Comparison of ENCODE assay signal across 17 cellular contexts in the genomic region with DNA sequence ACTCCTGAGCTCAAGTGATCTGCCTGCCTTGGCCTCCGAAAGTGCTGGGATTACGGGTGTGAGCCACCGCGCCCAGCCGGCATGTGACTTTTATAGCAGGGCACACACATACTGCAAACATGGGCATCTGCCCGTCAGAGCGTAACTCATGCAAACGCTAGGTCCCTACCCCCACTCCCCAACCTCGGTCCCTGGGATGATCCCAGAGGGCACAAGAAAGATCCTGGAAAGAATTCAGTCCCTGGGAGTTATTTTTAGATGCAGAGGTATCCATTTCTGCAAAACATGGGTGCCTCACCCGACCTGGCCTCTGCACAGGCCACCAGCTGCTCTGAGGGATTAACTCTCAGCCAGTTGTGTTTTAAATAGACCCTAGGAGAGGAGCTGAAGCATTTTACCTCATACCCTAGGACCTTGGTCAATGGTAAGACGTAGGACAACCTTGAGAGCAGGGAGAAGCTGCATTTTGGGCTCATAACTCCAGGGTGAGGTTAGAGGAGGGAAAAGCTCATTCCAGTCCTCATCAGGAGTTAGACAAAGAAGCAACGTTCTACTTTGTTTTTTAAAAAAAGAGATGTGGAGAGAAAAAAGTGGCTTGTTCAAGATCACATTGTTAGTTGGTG. TPM values are rescaled to one million over a fixed set of nuclear protein-coding genes. Genes with fewer than 3 reads are reported as not detected.
DNase-seq lines count a peak whose midpoint lies in the region; ATAC-seq and TF ChIP-seq lines count a peak whose summit lies in the region.
"Had no signal": no experiment of that assay in that cellular context is flagged by ENCODE, and none has a peak within 500 bp of the region (broad histone marks: within the 10 kb centered on the region; RNA-seq: fewer than 3 reads in every experiment).

No MANE protein-coding gene starts in this region.

- no peaks in the 10 kb centered on the region for H3K27me3 ChIP-seq in colonic mucosa
- no peaks in the 10 kb centered on the region for H3K27me3 ChIP-seq in right cardiac atrium (ENCODE audit: control insufficient read depth, insufficient read depth)
- H3K27me3 ChIP-seq in gastrocnemius medialis = no peaks in the 10 kb centered on the region

- H3K9me3 ChIP-seq in colonic mucosa (no peaks in the 10 kb centered on the region), right cardiac atrium (ENCODE audit: control insufficient read depth, low read length) (no peaks in the 10 kb centered on the region), gastrocnemius medialis (no peaks in the 10 kb centered on the region)

- WGBS in right cardiac atrium = 82% methylated on average over 12 of the region's 12 CpGs

- H3K27ac ChIP-seq in colonic mucosa (no peak overlapping the region), right cardiac atrium (ENCODE audit: low read length) (peak overlapping the region; percentile 8), gastrocnemius medialis (peak overlapping the region; percentile 100)
- H3K27ac ChIP-seq: C4-2B had no signal

- no peaks in the 10 kb centered on the region for H3K36me3 Mint-ChIP-seq in natural killer cell treated with Interleukin-12 subunit alpha and Interleukin-12 subunit beta and Interleukin-15 and Interleukin-18, amount 100 ng/mL, for 72 hours

- in situ Hi-C loops in gastrocnemius medialis (cut with MboI; ENCODE audit: low sequenced_read_pairs in 4 of 4) = no loop called here

- intact Hi-C loops in colonic mucosa (cut with DNase I) = no loop called here
- intact Hi-C loops in right cardiac atrium (cut with DNase I) = no loop called here
- intact Hi-C loops in gastrocnemius medialis (cut with DNase I; ENCODE audit: low total_unique reads) = loop anchor here (1.0 to 5.0 kb wide), 3 partner anchors 59 to 1346 kb away; no protein-coding TSS in a partner anchor

- peaks cover 4% of the 10 kb centered on the region for H3K4me1 ChIP-seq in colonic mucosa
- no peaks in the 10 kb centered on the region for H3K4me1 ChIP-seq in right cardiac atrium (ENCODE audit: control insufficient read depth, insufficient read depth, low read length)
- peaks cover 44 to 52% of the 10 kb centered on the region in 2 donors for H3K4me1 ChIP-seq in gastrocnemius medialis

- ATAC-seq in right cardiac atrium (peak; percentile 39 to 56), gastrocnemius medialis (peak; percentile 87), HG03460 (IDR thresholded peaks at IDR 0.05; ENCODE audit: unreplicated experiment) (no peak)
- ATAC-seq in natural killer cell treated with Interleukin-12 subunit alpha and Interleukin-12 subunit beta and Interleukin-15 and Interleukin-18, amount 100 ng/mL, for 72 hours = no peak
- ATAC-seq: HepG2, PC-3 had no signal

- H3K36me3 ChIP-seq in colonic mucosa = no peaks in the 10 kb centered on the region
- no peaks in the 10 kb centered on the region for H3K36me3 ChIP-seq in gastrocnemius medialis

- no peaks in the 10 kb centered on the region for H3K27me3 Mint-ChIP-seq in natural killer cell treated with Interleukin-12 subunit alpha and Interleukin-12 subunit beta and Interleukin-15 and Interleukin-18, amount 100 ng/mL, for 72 hours

- no peak overlapping the region for H3K27ac Mint-ChIP-seq in natural killer cell treated with Interleukin-12 subunit alpha and Interleukin-12 subunit beta and Interleukin-15 and Interleukin-18, amount 100 ng/mL, for 72 hours

- TF ChIP-seq POLR2A in gastrocnemius medialis (IDR thresholded peaks at IDR 0.05) = peak; percentile 58 to 75

- H3K4me3 ChIP-seq in colonic mucosa (no peak overlapping the region), right cardiac atrium (ENCODE audit: low read length) (no peak overlapping the region), gastrocnemius medialis (no peak overlapping the region)

- TF ChIP-seq CTCF in colonic mucosa (IDR thresholded peaks at IDR 0.05) (no peak), gastrocnemius medialis (IDR thresholded peaks at IDR 0.05 in 4 of 5, conservative IDR thresholded peaks at IDR 0.05 in 1 of 5) (peak in 1 of 5 experiments; percentile 19)

- H3K9me3 Mint-ChIP-seq in natural killer cell treated with Interleukin-12 subunit alpha and Interleukin-12 subunit beta and Interleukin-15 and Interleukin-18, amount 100 ng/mL, for 72 hours = no peaks in the 10 kb centered on the region

- H3K4me3 Mint-ChIP-seq in natural killer cell treated with Interleukin-12 subunit alpha and Interleukin-12 subunit beta and Interleukin-15 and Interleukin-18, amount 100 ng/mL, for 72 hours = no peak overlapping the region

- H3K4me1 Mint-ChIP-seq in natural killer cell treated with Interleukin-12 subunit alpha and Interleukin-12 subunit beta and Interleukin-15 and Interleukin-18, amount 100 ng/mL, for 72 hours (ENCODE audit: low read depth in 2 of 2) = no peaks in the 10 kb centered on the region

- no peak overlapping the region for H3K9ac ChIP-seq in colonic mucosa (ENCODE audit: low read depth in 2 of 2, low read length in 2 of 2)

- peak; percentile 63 for DNase-seq in LHCN-M2 (ENCODE audit: low read depth)
- peak; percentile 37 for DNase-seq in colonic mucosa
- DNase-seq in right cardiac atrium = no peak
- peak; percentile 91 to 97 for DNase-seq in gastrocnemius medialis
- DNase-seq in natural killer cell treated with Interleukin-12 subunit alpha and Interleukin-12 subunit beta and Interleukin-15 and Interleukin-18, amount 100 ng/mL, for 72 hours (ENCODE audit: low spot score) = no peak
- DNase-seq in NCI-H1694 treated with DMSO at 0.1 percent for 48 hours (lab: John Stamatoyannopoulos, UW) = no peak
- DNase-seq: EL, MM.1S, NCI-H1105, NCI-H1694, NCI-H345, NCI-H526 treated with DMSO at 0.1 percent for 48 hours, PC-3 had no signal

RNA-seq across cellular contexts. Expression of a gene that starts 10.8 kb away (rescaled TPM):
- 2.9 and 3.2 TPM in 2 replicates for total RNA-seq in LHCN-M2 (2014; rRNA removed)
- 1.5 TPM for polyA plus RNA-seq in LHCN-M2 (2012)
- 1 to 10 TPM; 4.2 to 4.4 TPM for total RNA-seq in colonic mucosa
- total RNA-seq in right cardiac atrium = 10 to 100 TPM in 3 of 4 donors, 1 to 10 TPM in 1; 6.8 to 17.0 (median 14.0) TPM
- 13.5 TPM for polyA plus RNA-seq in right cardiac atrium
- total RNA-seq in gastrocnemius medialis = 100 to 1,000 TPM; 101 to 256 (median 182) TPM
- total RNA-seq in natural killer cell treated with Interleukin-12 subunit alpha and Interleukin-12 subunit beta and Interleukin-15 and Interleukin-18, amount 100 ng/mL, for 72 hours = under 1 TPM in 1 of 2 donors, not detected in 1; 0.31 TPM

RNA-seq across cellular contexts. Expression of a gene that starts 11.8 kb away (rescaled TPM):
- total RNA-seq in LHCN-M2 (2014; rRNA removed) (97.1 and 97.3 TPM in 2 replicates), colonic mucosa (10 to 100 TPM; 58.2 to 64.8 TPM), right cardiac atrium (10 to 100 TPM; 42.7 to 54.3 (median 45.9) TPM), gastrocnemius medialis (10 to 100 TPM; 36.4 to 60.5 (median 49.8) TPM)
- polyA plus RNA-seq in LHCN-M2 (2012) = 81.2 TPM
- polyA plus RNA-seq in right cardiac atrium = 62.6 TPM
- 10 to 100 TPM; 53.8 to 75.5 TPM for total RNA-seq in natural killer cell treated with Interleukin-12 subunit alpha and Interleukin-12 subunit beta and Interleukin-15 and Interleukin-18, amount 100 ng/mL, for 72 hours

RNA-seq across cellular contexts. Expression of a gene that starts 43.8 kb away (rescaled TPM):
- total RNA-seq in LHCN-M2 (2014; rRNA removed) = 7.4 and 8.9 TPM in 2 replicates
- polyA plus RNA-seq in LHCN-M2 (2012) = 3.8 TPM
- total RNA-seq in colonic mucosa = 10 to 100 TPM; 10.0 to 11.9 TPM
- 1 to 10 TPM; 5.3 to 6.1 (median 5.6) TPM for total RNA-seq in right cardiac atrium
- 4.5 TPM for polyA plus RNA-seq in right cardiac atrium
- 10 to 100 TPM in 2 of 4 donors, 1 to 10 TPM in 2; 5.7 to 15.7 (median 9.4) TPM for total RNA-seq in gastrocnemius medialis
- total RNA-seq in natural killer cell treated with Interleukin-12 subunit alpha and Interleukin-12 subunit beta and Interleukin-15 and Interleukin-18, amount 100 ng/mL, for 72 hours = 10 to 100 TPM; 15.5 to 28.1 TPM

RNA-seq across cellular contexts. Expression of a gene that starts 47.9 kb away (rescaled TPM):
- total RNA-seq in LHCN-M2 (2014; rRNA removed) (not detected in 2 replicates), colonic mucosa (under 1 TPM; 0.20 to 0.27 TPM), right cardiac atrium (under 1 TPM in 2 of 4 donors, not detected in 2; 0.03 to 0.08 TPM), gastrocnemius medialis (under 1 TPM in 3 of 4 donors, not detected in 1; 0.03 to 0.24 (median 0.10) TPM)
- not detected for polyA plus RNA-seq in LHCN-M2 (2012)
- 0.02 TPM for polyA plus RNA-seq in right cardiac atrium
- not detected for total RNA-seq in natural killer cell treated with Interleukin-12 subunit alpha and Interleukin-12 subunit beta and Interleukin-15 and Interleukin-18, amount 100 ng/mL, for 72 hours
- total RNA-seq: H1, HepG2 had no signal
- polyA plus RNA-seq: HepG2 had no signal

Comparison
In these comparisons a context has a peak if more than half of its experiments do, and no peak if none do; other contexts are left out.
1. DNase-seq: peak in LHCN-M2 (single experiment), colonic mucosa (single experiment) and gastrocnemius medialis (2 of 2); none in right cardiac atrium (0 of 3), natural killer cell treated with Interleukin-12 subunit alpha and Interleukin-12 subunit beta and Interleukin-15 and Interleukin-18, amount 100 ng/mL, for 72 hours (single experiment) and NCI-H1694 treated with DMSO at 0.1 percent for 48 hours (single experiment).
2. ATAC-seq: peak in right cardiac atrium (2 of 2) and gastrocnemius medialis (2 of 2); none in natural killer cell treated with Interleukin-12 subunit alpha and Interleukin-12 subunit beta and Interleukin-15 and Interleukin-18, amount 100 ng/mL, for 72 hours (0 of 2) and HG03460 (single experiment).
3. RNA of a gene that starts 10.8 kb away (total RNA-seq): 101 to 256 TPM in gastrocnemius medialis; 6.8 to 17.0 TPM in right cardiac atrium, 4.2 to 4.4 TPM in colonic mucosa, 2.9 to 3.2 TPM in LHCN-M2 and 0.31 TPM in natural killer cell treated with Interleukin-12 subunit alpha and Interleukin-12 subunit beta and Interleukin-15 and Interleukin-18, amount 100 ng/mL, for 72 hours; every median in the first group is over 4 times any median in the second.